In the genomic region with DNA sequence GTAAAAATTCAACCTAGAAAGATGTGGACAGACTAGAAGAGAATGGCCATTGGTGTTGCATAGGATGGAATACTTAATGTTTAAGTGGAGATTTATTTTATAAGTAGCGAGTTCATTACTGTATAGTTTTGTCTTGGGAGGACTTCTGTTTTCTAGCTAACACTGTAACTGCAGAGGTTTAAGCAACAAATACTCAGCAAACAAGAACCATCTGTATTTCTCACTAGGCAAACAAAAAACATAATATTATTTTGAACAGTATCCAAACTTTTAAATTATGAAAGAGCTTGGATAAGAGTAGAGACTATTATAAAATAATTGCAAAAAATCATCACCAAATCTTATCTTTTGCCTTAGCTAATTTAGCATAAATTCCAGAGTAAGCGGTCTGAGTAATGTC, we compare ENCODE assay signal across 21 cellular contexts.
"Had no signal": no experiment of that assay in that cellular context is flagged by ENCODE, and none has a peak within 500 bp of the region (broad histone marks: within the 10 kb centered on the region; RNA-seq: fewer than 3 reads in every experiment).

No MANE protein-coding gene starts in this region.

- H3K9ac ChIP-seq: KMS-11, SK-N-SH had no signal

- H3K9me3 ChIP-seq: adrenal gland, SK-N-SH had no signal

- H3K4me2 ChIP-seq: KMS-11, PC-9, SK-N-SH had no signal

- H3K27ac ChIP-seq: adrenal gland, KMS-11, PC-9, WERI-Rb-1 had no signal

- H2AFZ ChIP-seq: PC-9 had no signal

- DNase-seq: activated CD4-positive, alpha-beta memory T cell treated with anti-CD3 and anti-CD28 coated beads, Interleukin-2, amount 10 ng/mL, durations not matched to agents 7 days and 5 days; activated CD4-positive, alpha-beta T cell treated with anti-CD3 and anti-CD28 coated beads, Interleukin-2, amount 50 U/mL, for 1 hour; activated gamma-delta T cell treated with Interleukin-2 at 50 U/mL for 16 hours; activated naive CD4-positive, alpha-beta T cell treated with anti-CD3 and anti-CD28 coated beads, Interleukin-2, amount 10 ng/mL, durations not matched to agents 7 days and 5 days; activated naive CD8-positive, alpha-beta T cell treated with anti-CD3 and anti-CD28 coated beads for 36 hours; activated T-cell treated with anti-CD3 and anti-CD28 coated beads for 4 hours; adrenal gland; anterior cingulate cortex; caudate nucleus; MV-4-11; NCI-H1092 treated with DMSO at 0.1 percent for 48 hours; NCI-H1436; NCI-H1694 treated with DMSO at 0.1 percent for 48 hours; NCI-H2029 treated with DMSO at 0.1 percent for 48 hours; NCI-H345; NCI-H510A; NCI-H526 treated with DMSO at 0.1 percent for 48 hours; PC-9; SK-N-SH; WERI-Rb-1 had no signal

- H3K27me3 ChIP-seq: adrenal gland had no signal

- H3K4me1 ChIP-seq: adrenal gland had no signal

- H3K36me3 ChIP-seq: adrenal gland, WERI-Rb-1 had no signal

- H3K4me3 ChIP-seq: adrenal gland, PC-9 had no signal
